14 cellular contexts compared by ENCODE assay signal in the genomic region with DNA sequence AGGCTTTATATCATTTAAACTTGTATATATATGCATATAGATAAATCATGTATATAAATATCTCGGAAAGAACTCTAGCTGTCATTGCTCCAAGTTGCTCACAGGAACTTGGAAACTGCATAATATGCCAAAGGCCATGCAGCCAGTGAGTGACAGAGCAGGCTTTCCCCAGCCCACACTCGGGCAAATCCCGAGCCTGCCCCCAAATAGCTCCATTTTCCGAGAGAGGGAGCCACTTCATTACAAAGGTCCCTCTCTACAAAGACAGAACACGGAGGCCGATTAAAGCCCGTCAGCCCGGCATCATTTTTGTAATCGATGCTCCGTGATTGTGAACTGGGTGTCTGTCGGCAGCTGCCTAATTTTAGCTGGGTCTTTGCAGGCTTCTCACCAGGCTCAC.
DNase-seq lines count a peak whose midpoint lies in the region; ATAC-seq and TF ChIP-seq lines count a peak whose summit lies in the region.
"Had no signal": no experiment of that assay in that cellular context is flagged by ENCODE, and none has a peak within 500 bp of the region (broad histone marks: within the 10 kb centered on the region; RNA-seq: fewer than 3 reads in every experiment).

No MANE protein-coding gene starts in this region.

- no peak overlapping the region for H3K4me3 Mint-ChIP-seq in WTC11
- H3K4me3 Mint-ChIP-seq: CD4-positive, alpha-beta memory T cell had no signal

- POLR2A ChIA-PET in WTC11 (lab: Charles Lee), result interaction anchor here (0.6 to 1.0 kb wide), 3 partner anchors 63 to 783 kb away, joined by 3 to 11 read pairs (median 5); no protein-coding TSS in a partner anchor

- H3K4me1 Mint-ChIP-seq in WTC11, result peaks cover 40% of the 10 kb centered on the region

- DNase-seq in NCI-H1092 treated with DMSO at 0.1 percent for 48 hours (lab: John Stamatoyannopoulos, UW) (peak; percentile 84), WTC11 (ENCODE audit: low spot score) (no peak), left cardiac atrium (no peak), posterior vena cava (ENCODE audit: low spot score) (peak; percentile 5), DMS53 treated with DMSO at 0.1 percent for 48 hours (lab: John Stamatoyannopoulos, UW; ENCODE audit: unreplicated experiment) (no peak)
- no peak for DNase-seq in activated naive CD4-positive, alpha-beta T cell treated with anti-CD3 and anti-CD28 coated beads, Interleukin-2, amount 50 U/mL, for 72 hours (ENCODE audit: low spot score in 2 of 2)
- DNase-seq: BE2C; CD4-positive, alpha-beta memory T cell; EL; NCI-H187; NCI-H2171 treated with DMSO at 0.1 percent for 48 hours; NCI-H526 treated with DMSO at 0.1 percent for 48 hours had no signal

- CTCF ChIA-PET in WTC11 (lab: Charles Lee), result interaction anchor here (0.8 to 1.5 kb wide), 9 partner anchors 9 to 211 kb away, joined by 3 to 6 read pairs (median 4); no protein-coding TSS in a partner anchor

- no peaks in the 10 kb centered on the region for H3K9me3 Mint-ChIP-seq in WTC11
- H3K9me3 Mint-ChIP-seq in activated naive CD4-positive, alpha-beta T cell treated with anti-CD3 and anti-CD28 coated beads, Interleukin-2, amount 50 U/mL, for 72 hours, result no peaks in the 10 kb centered on the region

- ATAC-seq in WTC11 (peak; percentile 36; the same call in 1 of the 2 replicates), left cardiac atrium (peak; percentile 35 to 68), HG03159 (IDR thresholded peaks at IDR 0.05; ENCODE audit: unreplicated experiment) (no peak)
- ATAC-seq in activated naive CD4-positive, alpha-beta T cell treated with anti-CD3 and anti-CD28 coated beads, Interleukin-2, amount 50 U/mL, for 72 hours, result no peak
- ATAC-seq: HCT116 had no signal

- no peaks in the 10 kb centered on the region for H3K36me3 Mint-ChIP-seq in WTC11
- H3K36me3 Mint-ChIP-seq in activated naive CD4-positive, alpha-beta T cell treated with anti-CD3 and anti-CD28 coated beads, Interleukin-2, amount 50 U/mL, for 72 hours, result no peaks in the 10 kb centered on the region
- H3K36me3 Mint-ChIP-seq: CD4-positive, alpha-beta memory T cell had no signal

- intact Hi-C loops in left cardiac atrium (cut with DNase I), result loop anchor here in 1 of 2 donors (10.0 kb wide), 1 partner anchor 85 kb away; no protein-coding TSS in a partner anchor
- intact Hi-C loops in posterior vena cava (cut with DNase I), result loop anchor here in 1 of 2 donors (10.0 kb wide), 1 partner anchor 355 kb away; no protein-coding TSS in a partner anchor

- TF ChIP-seq CTCF in WTC11 (IDR thresholded peaks at IDR 0.05), result no peak

- no peak overlapping the region for H3K27ac Mint-ChIP-seq in WTC11
- H3K27ac Mint-ChIP-seq in activated naive CD4-positive, alpha-beta T cell treated with anti-CD3 and anti-CD28 coated beads, Interleukin-2, amount 50 U/mL, for 72 hours, result no peak overlapping the region
- H3K27ac Mint-ChIP-seq: CD4-positive, alpha-beta memory T cell had no signal

- no peaks in the 10 kb centered on the region for H3K27me3 Mint-ChIP-seq in WTC11 (ENCODE audit: low read depth)

TF ChIP-seq in WTC11, 78 proteins besides CTCF, POLR2A, EP300 and RAD21:
- TF ChIP-seq ESRRA (CRISPR knock-in tag; IDR thresholded peaks at IDR 0.05; ENCODE audit: borderline replicate concordance) (no peak), SOX15 (CRISPR knock-in tag; IDR thresholded peaks at IDR 0.05) (no peak), HMGA2 (CRISPR knock-in tag; IDR thresholded peaks at IDR 0.05) (no peak), ZNF396 (CRISPR knock-in tag; IDR thresholded peaks at IDR 0.05; ENCODE audit: borderline replicate concordance) (no peak), NR1H2 (CRISPR knock-in tag; IDR thresholded peaks at IDR 0.05) (no peak), ZNF263 (CRISPR knock-in tag; IDR thresholded peaks at IDR 0.05; ENCODE audit: low read depth) (no peak), CREB1 (CRISPR knock-in tag; IDR thresholded peaks at IDR 0.05) (no peak), ZBTB21 (CRISPR knock-in tag; IDR thresholded peaks at IDR 0.05; ENCODE audit: borderline replicate concordance) (no peak), ELF4 (CRISPR knock-in tag; IDR thresholded peaks at IDR 0.05; ENCODE audit: low read depth) (no peak), MYBL2 (CRISPR knock-in tag; IDR thresholded peaks at IDR 0.05) (no peak), ZNF138 (CRISPR knock-in tag; conservative IDR thresholded peaks at IDR 0.05) (no peak), NR3C1 (CRISPR knock-in tag; conservative IDR thresholded peaks at IDR 0.05; ENCODE audit: low read depth) (no peak), EMX1 (CRISPR knock-in tag; IDR thresholded peaks at IDR 0.05) (no peak)
- TF ChIP-seq, protein P1, sequence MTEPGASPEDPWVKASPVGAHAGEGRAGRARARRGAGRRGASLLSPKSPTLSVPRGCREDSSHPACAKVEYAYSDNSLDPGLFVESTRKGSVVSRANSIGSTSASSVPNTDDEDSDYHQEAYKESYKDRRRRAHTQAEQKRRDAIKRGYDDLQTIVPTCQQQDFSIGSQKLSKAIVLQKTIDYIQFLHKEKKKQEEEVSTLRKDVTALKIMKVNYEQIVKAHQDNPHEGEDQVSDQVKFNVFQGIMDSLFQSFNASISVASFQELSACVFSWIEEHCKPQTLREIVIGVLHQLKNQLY (CRISPR knock-in tag; IDR thresholded peaks at IDR 0.05), result no peak
- TF ChIP-seq, protein P2, sequence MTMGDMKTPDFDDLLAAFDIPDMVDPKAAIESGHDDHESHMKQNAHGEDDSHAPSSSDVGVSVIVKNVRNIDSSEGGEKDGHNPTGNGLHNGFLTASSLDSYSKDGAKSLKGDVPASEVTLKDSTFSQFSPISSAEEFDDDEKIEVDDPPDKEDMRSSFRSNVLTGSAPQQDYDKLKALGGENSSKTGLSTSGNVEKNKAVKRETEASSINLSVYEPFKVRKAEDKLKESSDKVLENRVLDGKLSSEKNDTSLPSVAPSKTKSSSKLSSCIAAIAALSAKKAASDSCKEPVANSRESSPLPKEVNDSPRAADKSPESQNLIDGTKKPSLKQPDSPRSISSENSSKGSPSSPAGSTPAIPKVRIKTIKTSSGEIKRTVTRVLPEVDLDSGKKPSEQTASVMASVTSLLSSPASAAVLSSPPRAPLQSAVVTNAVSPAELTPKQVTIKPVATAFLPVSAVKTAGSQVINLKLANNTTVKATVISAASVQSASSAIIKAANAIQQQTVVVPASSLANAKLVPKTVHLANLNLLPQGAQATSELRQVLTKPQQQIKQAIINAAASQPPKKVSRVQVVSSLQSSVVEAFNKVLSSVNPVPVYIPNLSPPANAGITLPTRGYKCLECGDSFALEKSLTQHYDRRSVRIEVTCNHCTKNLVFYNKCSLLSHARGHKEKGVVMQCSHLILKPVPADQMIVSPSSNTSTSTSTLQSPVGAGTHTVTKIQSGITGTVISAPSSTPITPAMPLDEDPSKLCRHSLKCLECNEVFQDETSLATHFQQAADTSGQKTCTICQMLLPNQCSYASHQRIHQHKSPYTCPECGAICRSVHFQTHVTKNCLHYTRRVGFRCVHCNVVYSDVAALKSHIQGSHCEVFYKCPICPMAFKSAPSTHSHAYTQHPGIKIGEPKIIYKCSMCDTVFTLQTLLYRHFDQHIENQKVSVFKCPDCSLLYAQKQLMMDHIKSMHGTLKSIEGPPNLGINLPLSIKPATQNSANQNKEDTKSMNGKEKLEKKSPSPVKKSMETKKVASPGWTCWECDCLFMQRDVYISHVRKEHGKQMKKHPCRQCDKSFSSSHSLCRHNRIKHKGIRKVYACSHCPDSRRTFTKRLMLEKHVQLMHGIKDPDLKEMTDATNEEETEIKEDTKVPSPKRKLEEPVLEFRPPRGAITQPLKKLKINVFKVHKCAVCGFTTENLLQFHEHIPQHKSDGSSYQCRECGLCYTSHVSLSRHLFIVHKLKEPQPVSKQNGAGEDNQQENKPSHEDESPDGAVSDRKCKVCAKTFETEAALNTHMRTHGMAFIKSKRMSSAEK (CRISPR knock-in tag; IDR thresholded peaks at IDR 0.05; ENCODE audit: borderline replicate concordance), result no peak
- TF ChIP-seq, protein P3, sequence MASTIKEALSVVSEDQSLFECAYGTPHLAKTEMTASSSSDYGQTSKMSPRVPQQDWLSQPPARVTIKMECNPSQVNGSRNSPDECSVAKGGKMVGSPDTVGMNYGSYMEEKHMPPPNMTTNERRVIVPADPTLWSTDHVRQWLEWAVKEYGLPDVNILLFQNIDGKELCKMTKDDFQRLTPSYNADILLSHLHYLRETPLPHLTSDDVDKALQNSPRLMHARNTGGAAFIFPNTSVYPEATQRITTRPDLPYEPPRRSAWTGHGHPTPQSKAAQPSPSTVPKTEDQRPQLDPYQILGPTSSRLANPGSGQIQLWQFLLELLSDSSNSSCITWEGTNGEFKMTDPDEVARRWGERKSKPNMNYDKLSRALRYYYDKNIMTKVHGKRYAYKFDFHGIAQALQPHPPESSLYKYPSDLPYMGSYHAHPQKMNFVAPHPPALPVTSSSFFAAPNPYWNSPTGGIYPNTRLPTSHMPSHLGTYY (CRISPR knock-in tag; IDR thresholded peaks at IDR 0.05), result no peak
- TF ChIP-seq, protein P4, sequence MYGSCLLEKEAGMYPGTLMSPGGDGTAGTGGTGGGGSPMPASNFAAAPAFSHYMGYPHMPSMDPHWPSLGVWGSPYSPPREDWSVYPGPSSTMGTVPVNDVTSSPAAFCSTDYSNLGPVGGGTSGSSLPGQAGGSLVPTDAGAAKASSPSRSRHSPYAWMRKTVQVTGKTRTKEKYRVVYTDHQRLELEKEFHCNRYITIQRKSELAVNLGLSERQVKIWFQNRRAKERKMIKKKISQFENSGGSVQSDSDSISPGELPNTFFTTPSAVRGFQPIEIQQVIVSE (CRISPR knock-in tag; IDR thresholded peaks at IDR 0.05; ENCODE audit: borderline replicate concordance), result no peak
- TF ChIP-seq, protein P5, sequence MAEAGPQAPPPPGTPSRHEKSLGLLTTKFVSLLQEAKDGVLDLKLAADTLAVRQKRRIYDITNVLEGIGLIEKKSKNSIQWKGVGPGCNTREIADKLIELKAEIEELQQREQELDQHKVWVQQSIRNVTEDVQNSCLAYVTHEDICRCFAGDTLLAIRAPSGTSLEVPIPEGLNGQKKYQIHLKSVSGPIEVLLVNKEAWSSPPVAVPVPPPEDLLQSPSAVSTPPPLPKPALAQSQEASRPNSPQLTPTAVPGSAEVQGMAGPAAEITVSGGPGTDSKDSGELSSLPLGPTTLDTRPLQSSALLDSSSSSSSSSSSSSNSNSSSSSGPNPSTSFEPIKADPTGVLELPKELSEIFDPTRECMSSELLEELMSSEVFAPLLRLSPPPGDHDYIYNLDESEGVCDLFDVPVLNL (CRISPR knock-in tag; IDR thresholded peaks at IDR 0.05; ENCODE audit: borderline replicate concordance, low read depth), result no peak
TF ChIP-seq in WTC11: peak in this region for 0.

Comparison
In these comparisons a context has a peak if more than half of its experiments do, and no peak if none do; other contexts are left out.
1. DNase-seq: peak in NCI-H1092 treated with DMSO at 0.1 percent for 48 hours (single experiment) and posterior vena cava (single experiment); none in WTC11 (single experiment), left cardiac atrium (single experiment), DMS53 treated with DMSO at 0.1 percent for 48 hours (single experiment) and activated naive CD4-positive, alpha-beta T cell treated with anti-CD3 and anti-CD28 coated beads, Interleukin-2, amount 50 U/mL, for 72 hours (0 of 2).
2. ATAC-seq: peak in WTC11 (single experiment) and left cardiac atrium (2 of 2); none in HG03159 (single experiment) and activated naive CD4-positive, alpha-beta T cell treated with anti-CD3 and anti-CD28 coated beads, Interleukin-2, amount 50 U/mL, for 72 hours (0 of 2).